ENCODE assay signal across 1 cellular context in genomic region chr2:73852020-73852419, GRCh38.
TF ChIP-seq lines count a peak whose summit lies in the region.

No MANE protein-coding gene starts in this region.

TF ChIP-seq in HCT116, 20 proteins besides CTCF, POLR2A, EP300 and RAD21 (continued from another document):
- TF ChIP-seq REST (IDR thresholded peaks at IDR 0.05; ENCODE audit: low read depth): no peak
- no peak for TF ChIP-seq ZFX (IDR thresholded peaks at IDR 0.05)
